1 cellular context compared by ENCODE assay signal in the genomic region with DNA sequence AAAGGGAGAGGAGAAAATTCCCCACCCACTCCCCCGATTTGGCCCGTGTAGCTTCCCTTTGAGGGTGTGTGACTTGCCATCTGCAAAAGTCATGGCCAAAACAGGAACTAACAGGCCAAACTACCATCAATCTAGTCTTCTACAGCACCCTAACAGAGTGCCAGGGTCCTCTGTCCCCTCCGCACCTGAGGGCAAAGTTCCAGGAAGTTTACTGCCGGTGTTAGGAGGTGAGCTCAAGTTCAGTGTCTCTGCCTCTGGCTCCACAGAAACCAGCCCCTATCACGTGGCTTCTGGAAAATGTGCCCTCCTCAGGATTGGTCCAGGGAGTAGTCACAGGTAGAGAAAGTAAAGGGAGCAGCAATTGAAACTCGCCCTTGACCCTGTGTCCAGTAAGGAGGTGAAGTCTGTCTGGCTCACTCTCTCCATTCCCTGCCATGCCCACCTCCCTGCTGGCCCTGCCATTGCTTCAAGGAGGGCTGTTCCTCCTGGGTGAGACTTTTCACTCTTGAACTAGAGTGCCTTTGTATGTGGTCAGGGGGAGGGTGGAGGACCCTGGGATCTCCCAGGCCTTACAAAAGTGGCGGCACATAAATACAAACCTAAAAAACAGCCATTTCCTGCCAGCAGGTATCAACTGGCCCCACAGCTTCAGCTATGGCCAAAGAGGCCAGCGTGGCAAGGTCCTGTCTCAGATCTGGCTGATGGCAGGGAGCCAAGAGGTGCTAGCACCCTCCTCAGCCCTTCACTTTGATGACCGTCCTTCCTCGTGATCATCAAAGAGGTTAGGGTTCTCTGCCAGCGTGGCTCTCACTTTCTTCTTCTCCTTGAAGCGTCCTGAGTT.
TF ChIP-seq lines count a peak whose summit lies in the region.

No MANE protein-coding gene starts in this region.

TF ChIP-seq in HepG2, 621 proteins besides CTCF, POLR2A, EP300 and RAD21 (continued from another document and continues in another):
- peak; percentile 40; a peak in 2 of 4 replicates for TF ChIP-seq HMGXB4 (CRISPR knock-in tag; IDR thresholded peaks at IDR 0.05; ENCODE audit: borderline replicate concordance in 1 of 2, low read depth in 1 of 2)
- TF ChIP-seq, protein P1, sequence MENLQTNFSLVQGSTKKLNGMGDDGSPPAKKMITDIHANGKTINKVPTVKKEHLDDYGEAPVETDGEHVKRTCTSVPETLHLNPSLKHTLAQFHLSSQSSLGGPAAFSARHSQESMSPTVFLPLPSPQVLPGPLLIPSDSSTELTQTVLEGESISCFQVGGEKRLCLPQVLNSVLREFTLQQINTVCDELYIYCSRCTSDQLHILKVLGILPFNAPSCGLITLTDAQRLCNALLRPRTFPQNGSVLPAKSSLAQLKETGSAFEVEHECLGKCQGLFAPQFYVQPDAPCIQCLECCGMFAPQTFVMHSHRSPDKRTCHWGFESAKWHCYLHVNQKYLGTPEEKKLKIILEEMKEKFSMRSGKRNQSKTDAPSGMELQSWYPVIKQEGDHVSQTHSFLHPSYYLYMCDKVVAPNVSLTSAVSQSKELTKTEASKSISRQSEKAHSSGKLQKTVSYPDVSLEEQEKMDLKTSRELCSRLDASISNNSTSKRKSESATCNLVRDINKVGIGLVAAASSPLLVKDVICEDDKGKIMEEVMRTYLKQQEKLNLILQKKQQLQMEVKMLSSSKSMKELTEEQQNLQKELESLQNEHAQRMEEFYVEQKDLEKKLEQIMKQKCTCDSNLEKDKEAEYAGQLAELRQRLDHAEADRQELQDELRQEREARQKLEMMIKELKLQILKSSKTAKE (CRISPR knock-in tag; IDR thresholded peaks at IDR 0.05; ENCODE audit: borderline replicate concordance) = peak; percentile 94
- TF ChIP-seq, protein P2, sequence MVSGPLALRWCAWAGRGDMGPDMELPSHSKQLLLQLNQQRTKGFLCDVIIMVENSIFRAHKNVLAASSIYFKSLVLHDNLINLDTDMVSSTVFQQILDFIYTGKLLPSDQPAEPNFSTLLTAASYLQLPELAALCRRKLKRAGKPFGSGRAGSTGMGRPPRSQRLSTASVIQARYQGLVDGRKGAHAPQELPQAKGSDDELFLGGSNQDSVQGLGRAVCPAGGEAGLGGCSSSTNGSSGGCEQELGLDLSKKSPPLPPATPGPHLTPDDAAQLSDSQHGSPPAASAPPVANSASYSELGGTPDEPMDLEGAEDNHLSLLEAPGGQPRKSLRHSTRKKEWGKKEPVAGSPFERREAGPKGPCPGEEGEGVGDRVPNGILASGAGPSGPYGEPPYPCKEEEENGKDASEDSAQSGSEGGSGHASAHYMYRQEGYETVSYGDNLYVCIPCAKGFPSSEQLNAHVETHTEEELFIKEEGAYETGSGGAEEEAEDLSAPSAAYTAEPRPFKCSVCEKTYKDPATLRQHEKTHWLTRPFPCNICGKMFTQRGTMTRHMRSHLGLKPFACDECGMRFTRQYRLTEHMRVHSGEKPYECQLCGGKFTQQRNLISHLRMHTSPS (CRISPR knock-in tag; IDR thresholded peaks at IDR 0.05; ENCODE audit: low read depth) = peak; percentile 63; the same call in 1 of the 2 replicates
- TF ChIP-seq ZNF792 (CRISPR knock-in tag; IDR thresholded peaks at IDR 0.05) = peak; percentile 87; the same call in 1 of the 2 replicates
- no peak for TF ChIP-seq ZBTB49 (CRISPR knock-in tag; IDR thresholded peaks at IDR 0.05; ENCODE audit: borderline replicate concordance)
- peak; percentile 82 for TF ChIP-seq SPEN (CRISPR knock-in tag; IDR thresholded peaks at IDR 0.05; ENCODE audit: low read depth)
- TF ChIP-seq TOE1 (CRISPR knock-in tag; IDR thresholded peaks at IDR 0.05) = no peak
- no peak for TF ChIP-seq NR2F2 (IDR thresholded peaks at IDR 0.05; ENCODE audit: borderline replicate concordance, low read depth)
- 0 out of 2 replicates have a peak, but pooled peaks have one; percentile 23 for TF ChIP-seq ZNF580 (CRISPR knock-in tag; IDR thresholded peaks at IDR 0.05; ENCODE audit: borderline replicate concordance, low read depth)
- TF ChIP-seq SP5 (CRISPR knock-in tag; IDR thresholded peaks at IDR 0.05; ENCODE audit: borderline replicate concordance, low read depth) = no peak; the same call in 1 of the 2 replicates
- TF ChIP-seq CREM (IDR thresholded peaks at IDR 0.05) = 0 out of 2 replicates have a peak, but pooled peaks have one; percentile 38
- no peak for TF ChIP-seq CREM (CRISPR knock-in tag; IDR thresholded peaks at IDR 0.05)
- TF ChIP-seq, protein P3, sequence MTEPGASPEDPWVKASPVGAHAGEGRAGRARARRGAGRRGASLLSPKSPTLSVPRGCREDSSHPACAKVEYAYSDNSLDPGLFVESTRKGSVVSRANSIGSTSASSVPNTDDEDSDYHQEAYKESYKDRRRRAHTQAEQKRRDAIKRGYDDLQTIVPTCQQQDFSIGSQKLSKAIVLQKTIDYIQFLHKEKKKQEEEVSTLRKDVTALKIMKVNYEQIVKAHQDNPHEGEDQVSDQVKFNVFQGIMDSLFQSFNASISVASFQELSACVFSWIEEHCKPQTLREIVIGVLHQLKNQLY (CRISPR knock-in tag; IDR thresholded peaks at IDR 0.05) = peak; percentile 87; the same call in 1 of the 2 replicates
- no peak for TF ChIP-seq GABPA (IDR thresholded peaks at IDR 0.05; ENCODE audit: low read depth, low read length)
- peak; percentile 67 for TF ChIP-seq GABPA (CRISPR knock-in tag; IDR thresholded peaks at IDR 0.05; ENCODE audit: low read depth)
- TF ChIP-seq TSC22D2 (CRISPR knock-in tag; IDR thresholded peaks at IDR 0.05; ENCODE audit: borderline replicate concordance) = no peak
- TF ChIP-seq ZNF788 (CRISPR knock-in tag; IDR thresholded peaks at IDR 0.05; ENCODE audit: borderline replicate concordance) = peak; percentile 66; the same call in 1 of the 2 replicates
- TF ChIP-seq ARID3A (IDR thresholded peaks at IDR 0.05; ENCODE audit: low read depth, low read length) = no peak
- peak; percentile 52; the same call in 1 of the 2 replicates for TF ChIP-seq AKAP8 (CRISPR knock-in tag; IDR thresholded peaks at IDR 0.05)
- TF ChIP-seq, protein P4, sequence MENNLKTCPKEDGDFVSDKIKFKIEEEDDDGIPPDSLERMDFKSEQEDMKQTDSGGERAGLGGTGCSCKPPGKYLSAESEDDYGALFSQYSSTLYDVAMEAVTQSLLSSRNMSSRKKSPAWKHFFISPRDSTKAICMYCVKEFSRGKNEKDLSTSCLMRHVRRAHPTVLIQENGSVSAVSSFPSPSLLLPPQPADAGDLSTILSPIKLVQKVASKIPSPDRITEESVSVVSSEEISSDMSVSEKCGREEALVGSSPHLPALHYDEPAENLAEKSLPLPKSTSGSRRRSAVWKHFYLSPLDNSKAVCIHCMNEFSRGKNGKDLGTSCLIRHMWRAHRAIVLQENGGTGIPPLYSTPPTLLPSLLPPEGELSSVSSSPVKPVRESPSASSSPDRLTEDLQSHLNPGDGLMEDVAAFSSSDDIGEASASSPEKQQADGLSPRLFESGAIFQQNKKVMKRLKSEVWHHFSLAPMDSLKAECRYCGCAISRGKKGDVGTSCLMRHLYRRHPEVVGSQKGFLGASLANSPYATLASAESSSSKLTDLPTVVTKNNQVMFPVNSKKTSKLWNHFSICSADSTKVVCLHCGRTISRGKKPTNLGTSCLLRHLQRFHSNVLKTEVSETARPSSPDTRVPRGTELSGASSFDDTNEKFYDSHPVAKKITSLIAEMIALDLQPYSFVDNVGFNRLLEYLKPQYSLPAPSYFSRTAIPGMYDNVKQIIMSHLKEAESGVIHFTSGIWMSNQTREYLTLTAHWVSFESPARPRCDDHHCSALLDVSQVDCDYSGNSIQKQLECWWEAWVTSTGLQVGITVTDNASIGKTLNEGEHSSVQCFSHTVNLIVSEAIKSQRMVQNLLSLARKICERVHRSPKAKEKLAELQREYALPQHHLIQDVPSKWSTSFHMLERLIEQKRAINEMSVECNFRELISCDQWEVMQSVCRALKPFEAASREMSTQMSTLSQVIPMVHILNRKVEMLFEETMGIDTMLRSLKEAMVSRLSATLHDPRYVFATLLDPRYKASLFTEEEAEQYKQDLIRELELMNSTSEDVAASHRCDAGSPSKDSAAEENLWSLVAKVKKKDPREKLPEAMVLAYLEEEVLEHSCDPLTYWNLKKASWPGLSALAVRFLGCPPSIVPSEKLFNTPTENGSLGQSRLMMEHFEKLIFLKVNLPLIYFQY (CRISPR knock-in tag; IDR thresholded peaks at IDR 0.05; ENCODE audit: borderline replicate concordance) = 0 out of 2 replicates have a peak, but pooled peaks have one; percentile 36
- TF ChIP-seq RXRB (CRISPR knock-in tag; IDR thresholded peaks at IDR 0.05; ENCODE audit: borderline replicate concordance) = peak; percentile 94
- no peak for TF ChIP-seq KDM5A (IDR thresholded peaks at IDR 0.05; ENCODE audit: borderline replicate concordance, low read length)
- no peak for TF ChIP-seq THYN1 (CRISPR knock-in tag; IDR thresholded peaks at IDR 0.05; ENCODE audit: borderline replicate concordance, low read depth)
- TF ChIP-seq, protein P5, sequence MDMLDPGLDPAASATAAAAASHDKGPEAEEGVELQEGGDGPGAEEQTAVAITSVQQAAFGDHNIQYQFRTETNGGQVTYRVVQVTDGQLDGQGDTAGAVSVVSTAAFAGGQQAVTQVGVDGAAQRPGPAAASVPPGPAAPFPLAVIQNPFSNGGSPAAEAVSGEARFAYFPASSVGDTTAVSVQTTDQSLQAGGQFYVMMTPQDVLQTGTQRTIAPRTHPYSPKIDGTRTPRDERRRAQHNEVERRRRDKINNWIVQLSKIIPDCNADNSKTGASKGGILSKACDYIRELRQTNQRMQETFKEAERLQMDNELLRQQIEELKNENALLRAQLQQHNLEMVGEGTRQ (IDR thresholded peaks at IDR 0.05; ENCODE audit: low read depth, low read length) = no peak
- TF ChIP-seq, protein P5 (CRISPR knock-in tag; IDR thresholded peaks at IDR 0.05; ENCODE audit: borderline replicate concordance) = peak; percentile 79; the same call in 1 of the 2 replicates
- no peak for TF ChIP-seq ZSCAN22 (CRISPR knock-in tag; IDR thresholded peaks at IDR 0.05)
- peak; percentile 43; the same call in 1 of the 2 replicates for TF ChIP-seq ZNF160 (CRISPR knock-in tag; IDR thresholded peaks at IDR 0.05)
- TF ChIP-seq FOXJ3 (CRISPR knock-in tag; IDR thresholded peaks at IDR 0.05; ENCODE audit: borderline replicate concordance) = 0 out of 2 replicates have a peak, but pooled peaks have one; percentile 40
- no peak for TF ChIP-seq TCF7 (IDR thresholded peaks at IDR 0.05; ENCODE audit: low read depth)
- TF ChIP-seq, protein P6, sequence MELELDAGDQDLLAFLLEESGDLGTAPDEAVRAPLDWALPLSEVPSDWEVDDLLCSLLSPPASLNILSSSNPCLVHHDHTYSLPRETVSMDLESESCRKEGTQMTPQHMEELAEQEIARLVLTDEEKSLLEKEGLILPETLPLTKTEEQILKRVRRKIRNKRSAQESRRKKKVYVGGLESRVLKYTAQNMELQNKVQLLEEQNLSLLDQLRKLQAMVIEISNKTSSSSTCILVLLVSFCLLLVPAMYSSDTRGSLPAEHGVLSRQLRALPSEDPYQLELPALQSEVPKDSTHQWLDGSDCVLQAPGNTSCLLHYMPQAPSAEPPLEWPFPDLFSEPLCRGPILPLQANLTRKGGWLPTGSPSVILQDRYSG (CRISPR knock-in tag; IDR thresholded peaks at IDR 0.05) = no peak
- TF ChIP-seq, protein P7, sequence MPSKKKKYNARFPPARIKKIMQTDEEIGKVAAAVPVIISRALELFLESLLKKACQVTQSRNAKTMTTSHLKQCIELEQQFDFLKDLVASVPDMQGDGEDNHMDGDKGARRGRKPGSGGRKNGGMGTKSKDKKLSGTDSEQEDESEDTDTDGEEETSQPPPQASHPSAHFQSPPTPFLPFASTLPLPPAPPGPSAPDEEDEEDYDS (CRISPR knock-in tag; IDR thresholded peaks at IDR 0.05) = 0 out of 2 replicates have a peak, but pooled peaks have one; percentile 22
